ENCODE assay signal across 9 cellular contexts in genomic region chr1:1777510-1777909, GRCh38. TPM values are rescaled to one million over a fixed set of nuclear protein-coding genes. Genes with fewer than 3 reads are reported as not detected.
A peak's percentile ranks its signal among the peaks of the same experiment; 100 is the strongest.
DNase-seq lines count a peak whose midpoint lies in the region; ATAC-seq, FAIRE-seq and TF ChIP-seq lines count a peak whose summit lies in the region.
"Had no signal": no experiment of that assay in that cellular context is flagged by ENCODE, and none has a peak within 500 bp of the region (broad histone marks: within the 10 kb centered on the region; RNA-seq: fewer than 3 reads in every experiment).

No MANE protein-coding gene starts in this region.

- CTCF ChIA-PET in T-cell (lab: Charles Lee), result no interaction called here

- H3K4me3 ChIP-seq in fibroblast of pulmonary artery (replicated peaks; ENCODE audit: low read depth, low read length), result peak overlapping the region; percentile 77
- peak overlapping the region; percentile 70 to 86 (median 79) for H3K4me3 ChIP-seq in pancreas

- H3K4me1 ChIP-seq in pancreas, result peaks cover 21 to 49% (median 22%) of the 10 kb centered on the region in 3 donors

- no peaks in the 10 kb centered on the region for H3K27me3 Mint-ChIP-seq in T-cell

- peak overlapping the region; percentile 47 to 89 (median 66) for H3K27ac ChIP-seq in pancreas

- ATAC-seq in T-cell (replicated peaks in 1 of 4) (no peak), pancreas (peak in 1 of 4 donors; percentile 2), GM18907 (IDR thresholded peaks at IDR 0.05; ENCODE audit: unreplicated experiment) (no peak)

- intact Hi-C loops in pancreas (cut with DNase I), result no loop called here

- TF ChIP-seq CTCF in fibroblast of pulmonary artery (IDR thresholded peaks at IDR 0.05; ENCODE audit: low read length, missing control alignments), result no peak
- no peak for TF ChIP-seq CTCF in pancreas (IDR thresholded peaks at IDR 0.05)
- no peak for TF ChIP-seq CTCF in GM10266 (IDR thresholded peaks at IDR 0.05; ENCODE audit: control insufficient read depth, insufficient read depth, low read depth, missing control alignments)

- H3K27me3 ChIP-seq in pancreas, result no peaks in the 10 kb centered on the region

- no peak for FAIRE-seq in pancreas (lab: Jason Lieb, UNC)
- FAIRE-seq: frontal cortex had no signal

- WGBS in pancreas, 2 donors, result 2% methylated on average over 8 of the region's 8 CpGs

- H3K4me3 Mint-ChIP-seq in T-cell, result peak overlapping the region; percentile 68 to 82 (median 80)

- DNase-seq in NCI-H345 (lab: John Stamatoyannopoulos, UW), result peak; percentile 14
- DNase-seq in NCI-H345 treated with DMSO at 0.1 percent for 48 hours (lab: John Stamatoyannopoulos, UW; ENCODE audit: unreplicated experiment), result no peak
- DNase-seq in T-cell, result no peak
- peak; percentile 40 for DNase-seq in fibroblast of pulmonary artery (ENCODE audit: low read depth)
- DNase-seq in pancreas, result no peak
- no peak for DNase-seq in GM10266 (ENCODE audit: extremely low spot score)
- no peak for DNase-seq in Ammon's horn (ENCODE audit: low spot score)

- H3K36me3 Mint-ChIP-seq in T-cell, result no peaks in the 10 kb centered on the region

- POLR2A ChIA-PET in T-cell (lab: Charles Lee), result no interaction called here

- H3K9me3 ChIP-seq in pancreas, result no peaks in the 10 kb centered on the region

- H3K27ac Mint-ChIP-seq in T-cell, result peak overlapping the region; percentile 66 to 86

- H3K4me1 Mint-ChIP-seq in T-cell, result peaks cover 50 to 63% (median 57%) of the 10 kb centered on the region in 3 donors

- H3K36me3 ChIP-seq in pancreas, result no peaks in the 10 kb centered on the region

- H3K9me3 Mint-ChIP-seq in T-cell, result no peaks in the 10 kb centered on the region

RNA-seq across cellular contexts. Expression of gene NADK, which starts 0.8 kb away (rescaled TPM):
- total RNA-seq in T-cell (10 to 100 TPM; 45.6 to 68.2 (median 58.0) TPM), pancreas (10 to 100 TPM; 27.8 to 55.9 (median 39.0) TPM)
- polyA plus RNA-seq in pancreas, result 10 to 100 TPM; 46.9 to 63.3 TPM

RNA-seq across cellular contexts. Expression of gene CDK11A, which starts 53.4 kb away (rescaled TPM):
- total RNA-seq in T-cell, result 100 to 1,000 TPM; 109 to 243 (median 182) TPM
- total RNA-seq in pancreas, result 10 to 100 TPM; 13.2 to 22.0 (median 16.7) TPM
- 100 to 1,000 TPM in 1 of 2 donors, 10 to 100 TPM in 1; 63.5 to 111 TPM for polyA plus RNA-seq in pancreas

Comparison
In these comparisons a context has a peak if more than half of its experiments do, and no peak if none do; other contexts are left out.
1. DNase-seq: peak in NCI-H345 (single experiment) and fibroblast of pulmonary artery (single experiment); none in NCI-H345 treated with DMSO at 0.1 percent for 48 hours (single experiment), T-cell (0 of 34), pancreas (0 of 6), GM10266 (single experiment) and Ammon's horn (single experiment).
2. RNA of gene CDK11A, which starts 53.4 kb away (total RNA-seq): 109 to 243 TPM in T-cell; 13.2 to 22.0 TPM in pancreas; every median in the first group is over 4 times any median in the second.